In the genomic region with DNA sequence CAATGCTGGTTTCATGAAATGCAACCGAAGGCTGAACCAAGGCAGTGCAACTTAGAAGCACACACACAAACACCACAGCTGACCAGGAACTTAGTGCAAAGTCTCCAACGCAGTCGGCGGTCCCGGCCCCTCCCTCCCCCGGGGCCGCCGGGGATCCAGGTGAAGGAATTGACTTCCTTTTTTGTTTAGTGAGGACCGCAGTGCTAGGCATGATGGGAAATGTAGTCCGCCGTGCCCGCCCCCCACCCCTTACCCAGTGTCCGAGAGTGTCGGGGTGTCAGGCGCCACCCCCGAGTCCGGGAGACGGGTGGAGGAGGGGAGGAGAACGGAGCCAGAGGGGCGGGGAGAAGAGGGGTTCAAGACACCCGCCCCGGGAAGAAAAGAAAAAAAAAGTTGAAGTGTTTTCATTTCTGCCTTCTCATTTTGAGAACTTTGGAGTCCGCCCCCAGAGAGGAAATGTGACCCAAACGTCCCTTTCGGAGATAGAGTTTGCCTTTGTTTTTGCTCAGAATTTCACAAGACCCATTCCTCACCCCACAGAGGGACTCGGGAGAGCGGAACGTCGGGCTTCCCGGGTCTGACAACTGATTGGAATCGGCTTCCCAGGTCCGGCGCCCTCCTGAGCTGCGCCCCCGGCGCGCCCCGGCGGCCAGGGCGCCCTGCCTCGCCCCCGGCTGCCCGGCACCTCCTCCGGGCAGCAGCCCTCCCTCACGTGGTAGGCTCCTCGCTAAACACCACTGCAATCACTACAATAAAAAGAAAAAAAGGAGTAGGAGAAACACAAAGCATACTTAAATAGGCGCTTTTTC, we compare ENCODE assay signal across 8 cellular contexts. TPM values are rescaled to one million over a fixed set of nuclear protein-coding genes. Genes with fewer than 3 reads are reported as not detected.
A peak's percentile ranks its signal among the peaks of the same experiment; 100 is the strongest.
DNase-seq lines count a peak whose midpoint lies in the region; ATAC-seq, FAIRE-seq and TF ChIP-seq lines count a peak whose summit lies in the region.

No MANE protein-coding gene starts in this region.

- H3K4me1 ChIP-seq in ACC112 (ENCODE audit: control insufficient read depth, insufficient read depth, low read length, unreplicated experiment): peaks cover 19% of the 10 kb centered on the region

- no peaks in the 10 kb centered on the region for H3K27me3 ChIP-seq in ACC112 (ENCODE audit: insufficient read depth, low read length)

- intact Hi-C loops in activated B cell treated with CpG ODN at 0.5 μM for 24 hours (cut with micrococcal nuclease): loop anchor here (1.0 to 10.0 kb wide), 8 partner anchors 37 to 393 kb away; partner anchors contain the start of gene CRAT

- no peak overlapping the region for H2AFZ ChIP-seq in ACC112 (ENCODE audit: low read length, unreplicated experiment)

- no peak overlapping the region for H3K27ac Mint-ChIP-seq in activated B cell treated with CpG ODN at 0.5 μM for 24 hours

- FAIRE-seq in GM12892 (lab: Jason Lieb, UNC): peak; percentile 27

- peaks cover 13% of the 10 kb centered on the region for H3K79me2 ChIP-seq in ACC112 (ENCODE audit: control insufficient read depth, insufficient read depth, low read length, unreplicated experiment)

- POLR2A ChIA-PET in activated B cell treated with CpG ODN at 0.5 μM for 24 hours (lab: Charles Lee): interaction anchor here (0.5 to 2.4 kb wide), 7 partner anchors 34 to 1175 kb away, joined by 3 to 20 read pairs (median 4); partner anchors contain the start of gene NTMT1

- H3K4me1 Mint-ChIP-seq in activated B cell treated with CpG ODN at 0.5 μM for 24 hours: peaks cover 23% of the 10 kb centered on the region

- H3K36me3 ChIP-seq in ACC112 (ENCODE audit: insufficient read depth, low read length): no peaks in the 10 kb centered on the region

- ATAC-seq in activated B cell treated with CpG ODN at 0.5 μM for 24 hours (ENCODE audit: low read depth): peak; percentile 19
- no peak for ATAC-seq in HG03135 (IDR thresholded peaks at IDR 0.05; ENCODE audit: unreplicated experiment)

- H3K4me3 Mint-ChIP-seq in activated B cell treated with CpG ODN at 0.5 μM for 24 hours: peak overlapping the region; percentile 85

- peak overlapping the region; percentile 76 for H3K27ac ChIP-seq in ACC112 (ENCODE audit: low read depth, low read length)

- H3K9me3 Mint-ChIP-seq in activated B cell treated with CpG ODN at 0.5 μM for 24 hours: no peaks in the 10 kb centered on the region

- peaks cover 21% of the 10 kb centered on the region for H3K27me3 Mint-ChIP-seq in activated B cell treated with CpG ODN at 0.5 μM for 24 hours

- no peak for TF ChIP-seq POLR2A in GM12892 (IDR thresholded peaks at IDR 0.05; ENCODE audit: low read depth, low read length)

- H3K4me3 ChIP-seq in ACC112 (ENCODE audit: low read depth, low read length): peak overlapping the region; percentile 82

- no peaks in the 10 kb centered on the region for H3K36me3 Mint-ChIP-seq in activated B cell treated with CpG ODN at 0.5 μM for 24 hours (ENCODE audit: low read depth)

- no peak for TF ChIP-seq CTCF in activated B cell treated with CpG ODN at 0.5 μM for 24 hours (IDR thresholded peaks at IDR 0.05)

- DNase-seq in GM12892 (ENCODE audit: insufficient read length) (no peak), NCI-H2171 treated with DMSO at 0.1 percent for 48 hours (lab: John Stamatoyannopoulos, UW) (peak; percentile 83), activated B cell treated with CpG ODN at 0.5 μM for 24 hours (peak; percentile 49), dermis blood vessel endothelial cell (peak; percentile 84), kidney tubule cell (ENCODE audit: low spot score) (peak; percentile 93)
- peak; percentile 62 to 66 (median 64) for DNase-seq in stimulated activated CD4-positive, alpha-beta T cell treated with anti-CD3 and anti-CD28 coated beads, Interleukin-12 subunit alpha, Interleukin-12 subunit beta, amount 100 ng/mL, for 48 hours (ENCODE audit: low read depth in 2 of 3, low spot score in 1 of 3)

- CTCF ChIA-PET in activated B cell treated with CpG ODN at 0.5 μM for 24 hours (lab: Charles Lee): interaction anchor here (2.4 to 4.9 kb wide), 3 partner anchors 35 to 435 kb away, joined by 14 to 84 read pairs (median 24); no protein-coding TSS in a partner anchor

RNA-seq across cellular contexts. Expression of gene IER5L, which starts 2.0 kb away (rescaled TPM):
- polyA plus RNA-seq in GM12892 (2012; ENCODE audit: missing spikeins): not detected
- total RNA-seq in activated B cell treated with CpG ODN at 0.5 μM for 24 hours: 1.9 and 2.1 TPM in 2 replicates
- total RNA-seq in dermis blood vessel endothelial cell: 13.0 and 19.4 TPM in 2 replicates
